ENCODE assay signal across 27 cellular contexts in the genomic region with DNA sequence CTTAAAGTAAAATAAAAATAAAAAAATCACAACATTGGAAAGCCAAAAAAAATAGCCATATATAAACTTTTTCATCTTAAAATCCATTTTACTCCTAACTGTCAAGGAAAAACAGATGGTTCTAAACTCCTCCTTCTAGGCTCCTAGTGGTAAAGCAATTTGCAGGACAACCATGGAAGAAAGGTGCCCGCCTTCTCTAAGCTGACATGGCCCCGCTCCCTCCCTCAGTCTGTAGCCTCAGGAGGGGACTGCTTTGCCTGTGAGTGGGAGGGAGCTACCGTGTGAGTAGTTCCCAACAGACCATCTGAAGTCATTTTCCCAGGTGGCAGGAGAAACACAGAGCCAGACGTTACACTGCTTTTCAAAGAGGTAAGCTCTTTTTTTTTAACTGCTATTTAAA.
"Had no signal": no experiment of that assay in that cellular context is flagged by ENCODE, and none has a peak within 500 bp of the region (broad histone marks: within the 10 kb centered on the region; RNA-seq: fewer than 3 reads in every experiment).

No MANE protein-coding gene starts in this region.

- H3K9me3 Mint-ChIP-seq: activated naive CD8-positive, alpha-beta T cell treated with anti-CD3 and anti-CD28 coated beads, Interleukin-2, amount 10 ng/mL, durations not matched to agents 7 days and 5 days had no signal

- H3K4me3 Mint-ChIP-seq: activated B cell treated with CpG ODN at 0.5 μM for 24 hours; activated CD4-positive, alpha-beta memory T cell treated with anti-CD3 and anti-CD28 coated beads, Interleukin-2, amount 10 ng/mL, durations not matched to agents 7 days and 5 days; activated CD4-positive, alpha-beta T cell treated with anti-CD3 and anti-CD28 coated beads, Interleukin-2, amount 10 ng/mL, durations not matched to agents 7 days and 5 days; activated naive CD4-positive, alpha-beta T cell treated with anti-CD3 and anti-CD28 coated beads, Interleukin-2, amount 10 ng/mL, durations not matched to agents 7 days and 5 days; activated naive CD8-positive, alpha-beta T cell treated with anti-CD3 and anti-CD28 coated beads, Interleukin-2, amount 10 ng/mL, durations not matched to agents 7 days and 5 days; activated T-cell treated with anti-CD3 and anti-CD28 coated beads, Interleukin-2, amount 50 U/mL, for 72 hours; T-helper 1 cell treated with Interleukin-12 subunit alpha and Interleukin-12 subunit beta and Interleukin-4 antibody, amounts not matched to agents 30 μg/mL and 1 μg/mL, for 36 hours had no signal

- H3K36me3 ChIP-seq: adrenal gland, MG63 had no signal

- H3K27ac Mint-ChIP-seq: activated B cell treated with CpG ODN at 0.5 μM for 24 hours; activated CD4-positive, alpha-beta memory T cell treated with anti-CD3 and anti-CD28 coated beads, Interleukin-2, amount 10 ng/mL, durations not matched to agents 7 days and 5 days; activated CD4-positive, alpha-beta T cell treated with anti-CD3 and anti-CD28 coated beads, Interleukin-2, amount 10 ng/mL, durations not matched to agents 7 days and 5 days; activated naive CD4-positive, alpha-beta T cell treated with anti-CD3 and anti-CD28 coated beads, Interleukin-2, amount 10 ng/mL, durations not matched to agents 7 days and 5 days; activated naive CD8-positive, alpha-beta T cell treated with anti-CD3 and anti-CD28 coated beads, Interleukin-2, amount 10 ng/mL, durations not matched to agents 7 days and 5 days; activated T-cell treated with anti-CD3 and anti-CD28 coated beads, Interleukin-2, amount 50 U/mL, for 72 hours; activated T-helper 2 cell treated with anti-CD3 and anti-CD28 coated beads, Interferon-gamma antibody, Interleukin-2, Interleukin-4, amounts not matched to agents 10 μg/mL and 5 μg/mL and 100 μg/mL, durations not matched to agents 14 hours and 24 hours and 36 hours; T-helper 1 cell treated with Interleukin-12 subunit alpha and Interleukin-12 subunit beta and Interleukin-4 antibody, amounts not matched to agents 30 μg/mL and 1 μg/mL, for 36 hours had no signal

- H3K4me1 Mint-ChIP-seq: activated B cell treated with CpG ODN at 0.5 μM for 24 hours; activated CD4-positive, alpha-beta memory T cell treated with anti-CD3 and anti-CD28 coated beads, Interleukin-2, amount 10 ng/mL, durations not matched to agents 7 days and 5 days; activated CD4-positive, alpha-beta T cell treated with anti-CD3 and anti-CD28 coated beads, Interleukin-2, amount 10 ng/mL, durations not matched to agents 7 days and 5 days; activated naive CD4-positive, alpha-beta T cell treated with anti-CD3 and anti-CD28 coated beads, Interleukin-2, amount 10 ng/mL, durations not matched to agents 7 days and 5 days; activated naive CD8-positive, alpha-beta T cell treated with anti-CD3 and anti-CD28 coated beads, Interleukin-2, amount 10 ng/mL, durations not matched to agents 7 days and 5 days had no signal

- ATAC-seq: activated T-cell treated with anti-CD3 and anti-CD28 coated beads, Interleukin-2, amount 50 U/mL, for 72 hours had no signal

- H3K27me3 Mint-ChIP-seq: activated B cell treated with CpG ODN at 0.5 μM for 24 hours; activated CD4-positive, alpha-beta memory T cell treated with anti-CD3 and anti-CD28 coated beads, Interleukin-2, amount 10 ng/mL, durations not matched to agents 7 days and 5 days; activated CD4-positive, alpha-beta T cell treated with anti-CD3 and anti-CD28 coated beads, Interleukin-2, amount 10 ng/mL, durations not matched to agents 7 days and 5 days; activated naive CD4-positive, alpha-beta T cell treated with anti-CD3 and anti-CD28 coated beads, Interleukin-2, amount 10 ng/mL, durations not matched to agents 7 days and 5 days; activated naive CD8-positive, alpha-beta T cell treated with anti-CD3 and anti-CD28 coated beads, Interleukin-2, amount 10 ng/mL, durations not matched to agents 7 days and 5 days had no signal

- H3K36me3 Mint-ChIP-seq: activated naive CD4-positive, alpha-beta T cell treated with anti-CD3 and anti-CD28 coated beads, Interleukin-2, amount 10 ng/mL, durations not matched to agents 7 days and 5 days; activated naive CD8-positive, alpha-beta T cell treated with anti-CD3 and anti-CD28 coated beads, Interleukin-2, amount 10 ng/mL, durations not matched to agents 7 days and 5 days had no signal

- DNase-seq: activated B cell treated with CpG ODN at 0.5 μM for 24 hours; activated CD4-positive, alpha-beta memory T cell treated with anti-CD3 and anti-CD28 coated beads, Interleukin-2, amount 10 ng/mL, durations not matched to agents 7 days and 5 days; activated CD4-positive, alpha-beta T cell treated with anti-CD3 and anti-CD28 coated beads for 1 hour; activated CD4-positive, alpha-beta T cell treated with anti-CD3 and anti-CD28 coated beads, Interleukin-2, amount 10 ng/mL, durations not matched to agents 7 days and 5 days; activated CD8-positive, alpha-beta memory T cell treated with anti-CD3 and anti-CD28 coated beads, Interleukin-2, amount 50 U/mL, for 4 hours; activated gamma-delta T cell treated with Interleukin-2 at 50 U/mL for 16 hours; activated naive CD4-positive, alpha-beta T cell treated with anti-CD3 and anti-CD28 coated beads, Interleukin-2, amount 10 ng/mL, durations not matched to agents 7 days and 5 days; activated naive CD8-positive, alpha-beta T cell treated with anti-CD3 and anti-CD28 coated beads, Interleukin-2, amount 10 ng/mL, durations not matched to agents 7 days and 5 days; activated T-cell treated with anti-CD3 and anti-CD28 coated beads, Interleukin-2, amount 50 U/mL, for 72 hours; adrenal gland; anterior cingulate cortex; cerebellar nuclear complex; MG63; MV-4-11; NCI-H1092 treated with DMSO at 0.1 percent for 48 hours; NCI-H1417 treated with DMSO at 0.1 percent for 48 hours; NCI-H1694; NCI-H2029; NCI-H2107; NCI-H345; NCI-H510A; NCI-H526 treated with DMSO at 0.1 percent for 48 hours; NCI-H82; PC-9; SHP77 treated with DMSO at 0.1 percent for 48 hours had no signal

- H3K27me3 ChIP-seq: adrenal gland, MG63 had no signal

- H3K4me3 ChIP-seq: adrenal gland, MG63, PC-9 had no signal
